Comparison of ENCODE assay signal across 8 cellular contexts in genomic region chr17:49741009-49741691, GRCh38. TPM values are rescaled to one million over a fixed set of nuclear protein-coding genes. Genes with fewer than 3 reads are reported as not detected.
DNase-seq lines count a peak whose midpoint lies in the region; ATAC-seq and TF ChIP-seq lines count a peak whose summit lies in the region.

No MANE protein-coding gene starts in this region.

- TF ChIP-seq POLR2A in gastroesophageal sphincter (IDR thresholded peaks at IDR 0.05) = no peak
- TF ChIP-seq POLR2A in thyroid gland (IDR thresholded peaks at IDR 0.05) = no peak

- 6 to 10% methylated on average over 4 to 5 of the region's 5 CpGs for WGBS in gastroesophageal sphincter (ENCODE audit: low coverage in 1 of 2), 2 donors
- 48 to 69% methylated on average over 5 of the region's 5 CpGs for WGBS in thyroid gland, 2 donors

- H3K27ac ChIP-seq in gastroesophageal sphincter = peak overlapping the region; percentile 76 to 88 (median 86)
- peak overlapping the region; percentile 57 to 71 (median 64) for H3K27ac ChIP-seq in thyroid gland

- H3K36me3 Mint-ChIP-seq in activated CD4-positive, alpha-beta T cell treated with anti-CD3 and anti-CD28 coated beads, Interleukin-2, amount 10 ng/mL, durations not matched to agents 24 days and 14 days (ENCODE audit: low read depth) = peaks cover 15% of the 10 kb centered on the region

- H3K4me1 ChIP-seq in gastroesophageal sphincter = peaks cover 20 to 89% (median 37%) of the 10 kb centered on the region in 3 donors
- peaks cover 57 to 70% of the 10 kb centered on the region in 2 donors for H3K4me1 ChIP-seq in thyroid gland

- TF ChIP-seq EP300 in gastroesophageal sphincter (IDR thresholded peaks at IDR 0.05) = no peak

- DNase-seq in activated CD4-positive, alpha-beta T cell treated with anti-CD3 and anti-CD28 coated beads, Interleukin-2, amount 10 ng/mL, durations not matched to agents 24 days and 14 days = peak; percentile 65
- DNase-seq in activated CD4-positive, alpha-beta T cell treated with anti-CD3 and anti-CD28 coated beads, Interleukin-2, amount 50 U/mL, for 48 hours = no peak
- peak; percentile 36 for DNase-seq in SIG-M5 (lab: John Stamatoyannopoulos, UW)
- DNase-seq in thyroid gland = no peak
- no peak for DNase-seq in NCI-H1436 (lab: John Stamatoyannopoulos, UW)

- H3K9me3 Mint-ChIP-seq in activated CD4-positive, alpha-beta T cell treated with anti-CD3 and anti-CD28 coated beads, Interleukin-2, amount 10 ng/mL, durations not matched to agents 24 days and 14 days = no peaks in the 10 kb centered on the region

- no peaks in the 10 kb centered on the region for H3K9me3 ChIP-seq in gastroesophageal sphincter
- H3K9me3 ChIP-seq in thyroid gland = no peaks in the 10 kb centered on the region

- peaks cover 77% of the 10 kb centered on the region for H3K4me1 Mint-ChIP-seq in activated CD4-positive, alpha-beta T cell treated with anti-CD3 and anti-CD28 coated beads, Interleukin-2, amount 10 ng/mL, durations not matched to agents 24 days and 14 days

- no peaks in the 10 kb centered on the region for H3K36me3 ChIP-seq in gastroesophageal sphincter
- H3K36me3 ChIP-seq in thyroid gland = no peaks in the 10 kb centered on the region

- intact Hi-C loops in activated CD4-positive, alpha-beta T cell treated with anti-CD3 and anti-CD28 coated beads, Interleukin-2, amount 10 ng/mL, durations not matched to agents 24 days and 14 days (cut with micrococcal nuclease) = loop anchor here (1.0 to 2.0 kb wide), 3 partner anchors 22 to 33 kb away; no protein-coding TSS in a partner anchor
- intact Hi-C loops in thyroid gland (cut with DNase I) = no loop called here

- H3K27me3 ChIP-seq in gastroesophageal sphincter (no peaks in the 10 kb centered on the region), thyroid gland (no peaks in the 10 kb centered on the region)

- H3K4me3 ChIP-seq in gastroesophageal sphincter (no peak overlapping the region), thyroid gland (replicated peaks in 1 of 3) (no peak overlapping the region)

- peak overlapping the region; percentile 87 for H3K4me3 Mint-ChIP-seq in activated CD4-positive, alpha-beta T cell treated with anti-CD3 and anti-CD28 coated beads, Interleukin-2, amount 10 ng/mL, durations not matched to agents 24 days and 14 days

- ATAC-seq in gastroesophageal sphincter (peak; percentile 59), HG03460 (IDR thresholded peaks at IDR 0.05; ENCODE audit: unreplicated experiment) (no peak), HG02759 (IDR thresholded peaks at IDR 0.05; ENCODE audit: unreplicated experiment) (no peak)

- peak overlapping the region; percentile 99 for H3K27ac Mint-ChIP-seq in activated CD4-positive, alpha-beta T cell treated with anti-CD3 and anti-CD28 coated beads, Interleukin-2, amount 10 ng/mL, durations not matched to agents 24 days and 14 days

- no peaks in the 10 kb centered on the region for H3K27me3 Mint-ChIP-seq in activated CD4-positive, alpha-beta T cell treated with anti-CD3 and anti-CD28 coated beads, Interleukin-2, amount 10 ng/mL, durations not matched to agents 24 days and 14 days

- TF ChIP-seq CTCF in gastroesophageal sphincter (IDR thresholded peaks at IDR 0.05) (no peak), thyroid gland (IDR thresholded peaks at IDR 0.05) (no peak)

RNA-seq across cellular contexts. Expression of gene FAM117A, which starts 22.8 kb away (rescaled TPM):
- 10.9 and 11.1 TPM in 2 replicates for total RNA-seq in activated CD4-positive, alpha-beta T cell treated with anti-CD3 and anti-CD28 coated beads, Interleukin-2, amount 10 ng/mL, durations not matched to agents 24 days and 14 days
- total RNA-seq in gastroesophageal sphincter = 10 to 100 TPM; 12.4 to 39.5 (median 19.8) TPM
- 10 to 100 TPM; 12.4 to 41.5 (median 23.3) TPM for total RNA-seq in thyroid gland

RNA-seq across cellular contexts. Expression of gene SLC35B1, which starts 33.4 kb away (rescaled TPM):
- total RNA-seq in activated CD4-positive, alpha-beta T cell treated with anti-CD3 and anti-CD28 coated beads, Interleukin-2, amount 10 ng/mL, durations not matched to agents 24 days and 14 days = 78.9 and 79.5 TPM in 2 replicates
- 10 to 100 TPM; 17.9 to 35.6 (median 19.5) TPM for total RNA-seq in gastroesophageal sphincter
- 100 to 1,000 TPM in 2 of 4 donors, 10 to 100 TPM in 2; 77.5 to 171 (median 94.7) TPM for total RNA-seq in thyroid gland

RNA-seq across cellular contexts. Expression of gene KAT7, which starts 47.3 kb away (rescaled TPM):
- 67.2 and 75.2 TPM in 2 replicates for total RNA-seq in activated CD4-positive, alpha-beta T cell treated with anti-CD3 and anti-CD28 coated beads, Interleukin-2, amount 10 ng/mL, durations not matched to agents 24 days and 14 days
- 10 to 100 TPM; 37.7 to 54.1 (median 46.1) TPM for total RNA-seq in gastroesophageal sphincter
- total RNA-seq in thyroid gland = 100 to 1,000 TPM in 1 of 4 donors, 10 to 100 TPM in 3; 57.5 to 127 (median 76.1) TPM

Comparison
In these comparisons a context has a peak if more than half of its experiments do, and no peak if none do; other contexts are left out.
1. DNase-seq: peak in activated CD4-positive, alpha-beta T cell treated with anti-CD3 and anti-CD28 coated beads, Interleukin-2, amount 10 ng/mL, durations not matched to agents 24 days and 14 days (single experiment) and SIG-M5 (single experiment); none in activated CD4-positive, alpha-beta T cell treated with anti-CD3 and anti-CD28 coated beads, Interleukin-2, amount 50 U/mL, for 48 hours (0 of 2), thyroid gland (0 of 2) and NCI-H1436 (single experiment).